ENCODE assay signal across 8 cellular contexts in the genomic region with DNA sequence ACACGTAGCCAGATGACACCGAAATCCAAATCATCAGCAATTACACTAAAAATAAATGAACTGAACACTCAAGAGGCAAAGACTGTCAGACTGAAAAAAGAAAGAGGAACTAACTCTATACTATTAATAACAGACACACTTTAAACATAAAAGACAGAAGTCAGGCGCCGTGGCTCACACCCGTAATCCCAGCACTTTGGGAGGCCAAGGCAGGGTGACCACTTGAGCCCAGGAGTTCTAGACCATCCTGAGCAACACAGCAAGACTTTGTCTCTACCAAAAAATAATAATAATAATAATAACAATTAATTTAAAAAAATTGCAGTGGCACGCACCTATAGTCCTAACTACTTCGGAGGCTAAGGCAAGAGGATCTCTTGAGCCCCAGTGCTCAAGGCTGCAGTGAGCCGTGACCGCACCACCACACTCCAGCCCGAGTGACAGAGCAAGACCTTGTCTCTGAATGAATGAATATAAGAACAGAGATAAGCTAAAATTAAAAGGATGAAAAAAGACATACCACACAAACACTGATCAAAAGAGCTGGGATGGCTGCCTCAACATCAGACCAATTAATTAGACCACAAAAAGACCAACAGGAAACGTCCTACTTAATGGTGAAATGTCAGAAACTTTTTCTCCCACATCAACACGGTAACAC. TPM values are rescaled to one million over a fixed set of nuclear protein-coding genes. Genes with fewer than 3 reads are reported as not detected.
DNase-seq lines count a peak whose midpoint lies in the region; ATAC-seq, FAIRE-seq and TF ChIP-seq lines count a peak whose summit lies in the region.

No MANE protein-coding gene starts in this region.

- no peak overlapping the region for H3K9ac ChIP-seq in endothelial cell of umbilical vein (replicated peaks; ENCODE audit: extremely low read depth, insufficient read depth, low read length)
- no peak overlapping the region for H3K9ac ChIP-seq in mesendoderm (ENCODE audit: low read length)
- H3K9ac ChIP-seq in PC-3 (ENCODE audit: low read length): no peak overlapping the region

- BruUV-seq in endothelial cell of umbilical vein (replicated peaks; lab: Mats Ljungman, UMichigan) (no TSS peak), PC-3 (replicated peaks; lab: Mats Ljungman, UMichigan) (no TSS peak)

- no peak overlapping the region for H3K4me2 ChIP-seq in endothelial cell of umbilical vein (ENCODE audit: insufficient read depth, low read length)
- no peak overlapping the region for H3K4me2 ChIP-seq in mesendoderm (ENCODE audit: low read length)
- no peak overlapping the region for H3K4me2 ChIP-seq in PC-3 (ENCODE audit: low read length)

- H3K23ac ChIP-seq in mesendoderm (ENCODE audit: low read length): no peak overlapping the region

- WGBS in mesendoderm (ENCODE audit: extremely low coverage, insufficient coverage, low lambda C conversion rate): no CpG with 5 or more reads among the region's 12 CpGs

- no peak overlapping the region for H4K8ac ChIP-seq in mesendoderm (ENCODE audit: low read depth, low read length)

- H3K79me1 ChIP-seq in mesendoderm (ENCODE audit: low read length): peaks cover under 1% of the 10 kb centered on the region

- intact Hi-C loops in endothelial cell of umbilical vein (cut with micrococcal nuclease): no loop called here
- intact Hi-C loops in PC-3 (cut with micrococcal nuclease): no loop called here

- H3K27me3 ChIP-seq in endothelial cell of umbilical vein (ENCODE audit: control insufficient read depth in 2 of 2, insufficient read depth in 2 of 2, low read length in 2 of 2) (no peaks in the 10 kb centered on the region), mesendoderm (ENCODE audit: insufficient read depth, low read length, poor library complexity) (no peaks in the 10 kb centered on the region), PC-3 (ENCODE audit: low read length) (no peaks in the 10 kb centered on the region)

- no peaks in the 10 kb centered on the region for H3K79me2 ChIP-seq in endothelial cell of umbilical vein (ENCODE audit: control insufficient read depth, insufficient read depth, low read length)
- H3K79me2 ChIP-seq in mesendoderm (ENCODE audit: control insufficient read depth, insufficient read depth, low read length): no peaks in the 10 kb centered on the region
- H3K79me2 ChIP-seq in PC-3 (ENCODE audit: low read length): no peaks in the 10 kb centered on the region

- H3F3A ChIP-seq in PC-3 (ENCODE audit: low read length, unreplicated experiment): no peaks in the 10 kb centered on the region

- H3K36me3 ChIP-seq in endothelial cell of umbilical vein (ENCODE audit: control insufficient read depth in 2 of 2, extremely low read depth in 1 of 2, insufficient read depth in 2 of 2, low read length in 2 of 2): peaks cover 3 to 42% of the 10 kb centered on the region in 2 experiments
- H3K36me3 ChIP-seq in mesendoderm (ENCODE audit: control insufficient read depth, insufficient read depth, low read length): peaks cover 8% of the 10 kb centered on the region
- no peaks in the 10 kb centered on the region; the same call in 1 of the 2 replicates for H3K36me3 ChIP-seq in PC-3 (ENCODE audit: low read depth, low read length)

- H3K4me1 ChIP-seq in endothelial cell of umbilical vein (ENCODE audit: control insufficient read depth, extremely low read depth, insufficient read depth, low read length) (no peaks in the 10 kb centered on the region), mesendoderm (ENCODE audit: control insufficient read depth, low read depth, low read length) (no peaks in the 10 kb centered on the region), PC-3 (ENCODE audit: insufficient read depth, low read length) (no peaks in the 10 kb centered on the region)

- no peak overlapping the region for H2BK5ac ChIP-seq in mesendoderm (ENCODE audit: low read length)

- FAIRE-seq in GM12892 (lab: Jason Lieb, UNC) (peak; percentile 90), endothelial cell of umbilical vein (lab: Jason Lieb, UNC) (peak; percentile 42)

- no peak overlapping the region for H3K4ac ChIP-seq in mesendoderm (ENCODE audit: low read depth, low read length)

- POLR2A ChIA-PET in endothelial cell of umbilical vein (lab: Charles Lee) (no interaction called here), PC-3 (lab: Charles Lee; ENCODE audit: unreplicated experiment) (no interaction called here)

- H3K4me3 ChIP-seq in endothelial cell of umbilical vein (replicated peaks in 1 of 3; ENCODE audit: insufficient read depth in 1 of 3, low read depth in 1 of 3, low read length in 3 of 3): no peak overlapping the region
- no peak overlapping the region for H3K4me3 ChIP-seq in mesendoderm (ENCODE audit: low read length)
- no peak overlapping the region for H3K4me3 ChIP-seq in PC-3 (ENCODE audit: low read length)

- CTCF ChIA-PET in endothelial cell of umbilical vein (lab: Charles Lee) (no interaction called here), PC-3 (lab: Charles Lee) (no interaction called here)

- H4K5ac ChIP-seq in mesendoderm (ENCODE audit: low read length): no peak overlapping the region

- no peak overlapping the region for H2BK120ac ChIP-seq in mesendoderm (ENCODE audit: low read depth, low read length)

- no peak overlapping the region for H2AFZ ChIP-seq in endothelial cell of umbilical vein (ENCODE audit: low read depth, low read length)
- H2AFZ ChIP-seq in PC-3 (ENCODE audit: low read length): no peak overlapping the region

- H2AK5ac ChIP-seq in mesendoderm (ENCODE audit: low read length): no peak overlapping the region

- ATAC-seq in GM21447 (IDR thresholded peaks at IDR 0.05; ENCODE audit: unreplicated experiment) (peak; percentile 65), HG03565 (IDR thresholded peaks at IDR 0.05; ENCODE audit: unreplicated experiment) (peak; percentile 53), PC-3 (no peak)

- H4K20me1 ChIP-seq in endothelial cell of umbilical vein (replicated peaks; ENCODE audit: control insufficient read depth, extremely low read depth, insufficient read depth, low read length) (no peaks in the 10 kb centered on the region), PC-3 (ENCODE audit: low read length) (no peaks in the 10 kb centered on the region)

- TF ChIP-seq POLR2A in GM12892 (IDR thresholded peaks at IDR 0.05; ENCODE audit: low read depth, low read length): no peak
- no peak for TF ChIP-seq POLR2A in endothelial cell of umbilical vein (IDR thresholded peaks at IDR 0.05; ENCODE audit: low read depth, low read length)

- no peak overlapping the region for H3K18ac ChIP-seq in mesendoderm (ENCODE audit: low read length)

- H2BK15ac ChIP-seq in mesendoderm (replicated peaks; ENCODE audit: low read depth): no peak overlapping the region

- H3K9me3 ChIP-seq in endothelial cell of umbilical vein (replicated peaks; ENCODE audit: control insufficient read depth, insufficient read depth, low read length) (no peaks in the 10 kb centered on the region), PC-3 (ENCODE audit: low read length) (no peaks in the 10 kb centered on the region)

- dilution Hi-C loops in endothelial cell of umbilical vein (cut with MboI; ENCODE audit: extremely low pct_ligation_motif_present, low sequenced_read_pairs): no loop called here

- H3K27ac ChIP-seq in endothelial cell of umbilical vein (ENCODE audit: insufficient read depth, low read depth, low read length) (no peak overlapping the region), mesendoderm (ENCODE audit: low read depth, low read length) (no peak overlapping the region), PC-3 (ENCODE audit: low read length) (no peak overlapping the region)

- DNase-seq in GM12892 (ENCODE audit: insufficient read length): no peak
- no peak for DNase-seq in endothelial cell of umbilical vein (ENCODE audit: low read depth, low spot score)
- DNase-seq in mesendoderm: no peak
- no peak for DNase-seq in GDM1 (lab: John Stamatoyannopoulos, UW)
- no peak for DNase-seq in PC-3
- no peak for DNase-seq in NCI-H187 (lab: John Stamatoyannopoulos, UW)

- H3K9me1 ChIP-seq in endothelial cell of umbilical vein (replicated peaks; ENCODE audit: control insufficient read depth, extremely low read depth, insufficient read depth, low read length): no peaks in the 10 kb centered on the region

- no peaks in the 10 kb centered on the region for H3K9me2 ChIP-seq in PC-3 (replicated peaks; ENCODE audit: low read length)

- no peak for TF ChIP-seq CTCF in endothelial cell of umbilical vein (IDR thresholded peaks at IDR 0.05; ENCODE audit: extremely low read depth in 1 of 2, insufficient read depth in 1 of 2, low read depth in 1 of 2, low read length in 2 of 2)
- no peak for TF ChIP-seq CTCF in PC-3 (conservative IDR thresholded peaks at IDR 0.05; ENCODE audit: low read depth, low read length)

- H3K56ac ChIP-seq in mesendoderm (ENCODE audit: low read length): no peak overlapping the region

TF ChIP-seq in endothelial cell of umbilical vein, 7 proteins besides CTCF, POLR2A, EP300 and RAD21 (continues in another document):
- TF ChIP-seq MYC (IDR thresholded peaks at IDR 0.05; ENCODE audit: low read depth, low read length) (no peak), GATA2 (IDR thresholded peaks at IDR 0.05; ENCODE audit: insufficient read depth, insufficient read length, low read depth, low read length) (no peak), FOS (IDR thresholded peaks at IDR 0.05; ENCODE audit: borderline replicate concordance, insufficient read depth, low read length) (no peak)

RNA-seq across cellular contexts. Expression of gene CTBP1, which starts 29.9 kb away (rescaled TPM):
- polyA plus RNA-seq in GM12892 (2012; ENCODE audit: missing spikeins): 45.7 TPM
- 155 and 165 TPM in 2 replicates for total RNA-seq in endothelial cell of umbilical vein
- 167 and 314 TPM in 2 replicates for polyA plus RNA-seq in endothelial cell of umbilical vein
- polyA plus RNA-seq in endothelial cell of umbilical vein (2011; cell fraction: cytosol; rRNA removed): 124 and 169 TPM in 2 replicates
- 196 and 256 TPM in 2 replicates for polyA plus RNA-seq in endothelial cell of umbilical vein (2011; cell fraction: nucleus; rRNA removed)
- polyA plus RNA-seq in endothelial cell of umbilical vein (2012): 85.0 and 104 TPM in 2 replicates
- 116 and 118 TPM in 2 replicates for polyA minus RNA-seq in endothelial cell of umbilical vein
- 109 TPM for polyA minus RNA-seq in endothelial cell of umbilical vein (2011; cell fraction: cytosol; rRNA and poly(A)+ RNA removed)
- polyA minus RNA-seq in endothelial cell of umbilical vein (2011; cell fraction: nucleus; rRNA and poly(A)+ RNA removed): 50.4 and 95.0 TPM in 2 replicates
- 64.9 TPM for polyA plus RNA-seq in mesendoderm (2013, experiment 1 of 2)
- polyA plus RNA-seq in mesendoderm (2013, experiment 2 of 2): 65.1 TPM
- total RNA-seq in PC-3 (2014; rRNA removed): 223 and 266 TPM in 2 replicates

RNA-seq across cellular contexts. Expression of gene SPON2, which starts 46.6 kb away (rescaled TPM):
- polyA plus RNA-seq in GM12892 (2012; ENCODE audit: missing spikeins): 7.5 TPM
- total RNA-seq in endothelial cell of umbilical vein (not detected in 2 replicates), PC-3 (2014; rRNA removed) (0.80 and 1.0 TPM in 2 replicates)
- polyA plus RNA-seq in endothelial cell of umbilical vein: 0.04 and 0.10 TPM in 2 replicates
- not detected in 2 replicates for polyA plus RNA-seq in endothelial cell of umbilical vein (2011; cell fraction: cytosol; rRNA removed)
- not detected in 2 replicates for polyA plus RNA-seq in endothelial cell of umbilical vein (2011; cell fraction: nucleus; rRNA removed)
- polyA plus RNA-seq in endothelial cell of umbilical vein (2012): not detected in 2 replicates
- polyA minus RNA-seq in endothelial cell of umbilical vein: 0.13 TPM in 1 of 2 replicates, not detected in the other
- polyA minus RNA-seq in endothelial cell of umbilical vein (2011; cell fraction: cytosol; rRNA and poly(A)+ RNA removed): not detected
- 0.72 and 1.2 TPM in 2 replicates for polyA minus RNA-seq in endothelial cell of umbilical vein (2011; cell fraction: nucleus; rRNA and poly(A)+ RNA removed)
- polyA plus RNA-seq in mesendoderm (2013, experiment 1 of 2): 0.28 TPM
- polyA plus RNA-seq in mesendoderm (2013, experiment 2 of 2): 0.25 TPM
